Comparison of ENCODE assay signal across 8 cellular contexts in the genomic region with DNA sequence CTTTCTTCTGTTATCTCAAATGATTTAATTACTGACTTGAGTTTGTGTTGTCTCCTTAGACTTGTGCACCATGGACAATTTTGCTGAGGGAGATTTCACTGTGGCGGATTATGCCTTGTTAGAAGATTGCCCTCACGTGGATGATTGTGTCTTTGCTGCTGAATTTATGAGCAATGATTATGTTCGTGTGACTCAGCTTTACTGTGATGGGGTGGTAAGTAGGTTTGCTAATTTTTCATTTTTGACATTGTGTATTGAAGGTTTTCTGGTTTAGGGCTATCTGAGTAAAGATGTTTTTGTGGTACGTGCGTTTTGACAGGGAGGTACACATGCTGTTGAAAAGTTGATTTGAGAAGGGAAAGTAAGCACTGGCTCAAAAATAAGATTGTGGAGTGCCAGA. TPM values are rescaled to one million over a fixed set of nuclear protein-coding genes. Genes with fewer than 3 reads are reported as not detected.
DNase-seq lines count a peak whose midpoint lies in the region; ATAC-seq and TF ChIP-seq lines count a peak whose summit lies in the region.

No MANE protein-coding gene starts in this region.

- H3K4me1 Mint-ChIP-seq in activated naive CD4-positive, alpha-beta T cell treated with anti-CD3 and anti-CD28 coated beads for 36 hours (ENCODE audit: low read depth), result peaks cover 14% of the 10 kb centered on the region
- peaks cover 6% of the 10 kb centered on the region for H3K4me1 Mint-ChIP-seq in type B pancreatic cell (ENCODE audit: unreplicated experiment)

- intact Hi-C loops in activated naive CD4-positive, alpha-beta T cell treated with anti-CD3 and anti-CD28 coated beads for 36 hours (cut with micrococcal nuclease), result loop anchor here (2.0 kb wide), 1 partner anchor 14 kb away; the partner anchor contains the start of genes PIGP and TTC3

- TF ChIP-seq CTCF in foreskin fibroblast (IDR thresholded peaks at IDR 0.05; ENCODE audit: low read depth, low read length) (peak; percentile 18), type B pancreatic cell (conservative IDR thresholded peaks at IDR 0.05) (peak; percentile 55)

- no peak overlapping the region for H3K27ac Mint-ChIP-seq in activated naive CD4-positive, alpha-beta T cell treated with anti-CD3 and anti-CD28 coated beads for 36 hours
- H3K27ac Mint-ChIP-seq in type B pancreatic cell, result no peak overlapping the region

- CTCF ChIA-PET in activated naive CD4-positive, alpha-beta T cell treated with anti-CD3 and anti-CD28 coated beads for 36 hours (lab: Charles Lee), result interaction anchor here (1.1 kb wide), 1 partner anchor 97 kb away, joined by 3 read pairs; no protein-coding TSS in a partner anchor

- H3K4me3 ChIP-seq in foreskin fibroblast (ENCODE audit: low read depth in 1 of 2, low read length in 2 of 2), result no peak overlapping the region

- peak; percentile 17 for DNase-seq in activated naive CD4-positive, alpha-beta T cell treated with anti-CD3 and anti-CD28 coated beads for 36 hours
- DNase-seq in activated naive CD4-positive, alpha-beta T cell treated with anti-CD3 and anti-CD28 coated beads, Interleukin-2, amount 50 U/mL, for 16 hours, result no peak
- peak; percentile 21 for DNase-seq in SK-N-DZ (ENCODE audit: low spot score)
- peak; percentile 68 to 82 for DNase-seq in foreskin fibroblast
- no peak for DNase-seq in type B pancreatic cell (ENCODE audit: extremely low spot score, unreplicated experiment)

- H3K4me3 Mint-ChIP-seq in activated naive CD4-positive, alpha-beta T cell treated with anti-CD3 and anti-CD28 coated beads for 36 hours, result no peak overlapping the region
- H3K4me3 Mint-ChIP-seq in type B pancreatic cell, result no peak overlapping the region

- H3K27me3 Mint-ChIP-seq in activated naive CD4-positive, alpha-beta T cell treated with anti-CD3 and anti-CD28 coated beads for 36 hours (ENCODE audit: low read depth), result no peaks in the 10 kb centered on the region
- no peaks in the 10 kb centered on the region for H3K27me3 Mint-ChIP-seq in type B pancreatic cell

- ATAC-seq in HG02610 (IDR thresholded peaks at IDR 0.05; ENCODE audit: unreplicated experiment) (no peak), HG03280 (IDR thresholded peaks at IDR 0.05; ENCODE audit: unreplicated experiment) (no peak), HG03521 (IDR thresholded peaks at IDR 0.05; ENCODE audit: unreplicated experiment) (no peak)

- peaks cover 17% of the 10 kb centered on the region for H3K36me3 Mint-ChIP-seq in activated naive CD4-positive, alpha-beta T cell treated with anti-CD3 and anti-CD28 coated beads for 36 hours (ENCODE audit: low read depth)
- H3K36me3 Mint-ChIP-seq in type B pancreatic cell, result peaks cover 23% of the 10 kb centered on the region

- H3K9me3 Mint-ChIP-seq in activated naive CD4-positive, alpha-beta T cell treated with anti-CD3 and anti-CD28 coated beads for 36 hours, result no peaks in the 10 kb centered on the region
- no peaks in the 10 kb centered on the region for H3K9me3 Mint-ChIP-seq in type B pancreatic cell

RNA-seq across cellular contexts. Expression of gene TTC3, which starts 14.1 kb away (rescaled TPM):
- 10 to 100 TPM; 53.7 to 53.8 TPM for total RNA-seq in activated naive CD4-positive, alpha-beta T cell treated with anti-CD3 and anti-CD28 coated beads for 36 hours
- polyA plus RNA-seq in SK-N-DZ (2014; cell fraction: cytosol; rRNA removed), result 120 and 135 TPM in 2 replicates
- polyA plus RNA-seq in SK-N-DZ (2014; cell fraction: nucleus; rRNA removed), result 144 and 164 TPM in 2 replicates
- total RNA-seq in type B pancreatic cell (ENCODE audit: low replicate concordance), result 163 and 203 TPM in 2 replicates

RNA-seq across cellular contexts. Expression of gene PIGP, which starts 14.3 kb away (rescaled TPM):
- 10 to 100 TPM; 12.0 to 16.9 TPM for total RNA-seq in activated naive CD4-positive, alpha-beta T cell treated with anti-CD3 and anti-CD28 coated beads for 36 hours
- 11.0 and 25.5 TPM in 2 replicates for polyA plus RNA-seq in SK-N-DZ (2014; cell fraction: cytosol; rRNA removed)
- polyA plus RNA-seq in SK-N-DZ (2014; cell fraction: nucleus; rRNA removed), result 14.6 and 23.6 TPM in 2 replicates
- 18.8 and 20.5 TPM in 2 replicates for total RNA-seq in type B pancreatic cell (ENCODE audit: low replicate concordance)

Comparison
In these comparisons a context has a peak if more than half of its experiments do, and no peak if none do; other contexts are left out.
1. DNase-seq: peak in activated naive CD4-positive, alpha-beta T cell treated with anti-CD3 and anti-CD28 coated beads for 36 hours (single experiment), SK-N-DZ (single experiment) and foreskin fibroblast (2 of 2); none in activated naive CD4-positive, alpha-beta T cell treated with anti-CD3 and anti-CD28 coated beads, Interleukin-2, amount 50 U/mL, for 16 hours (single experiment) and type B pancreatic cell (single experiment).